ENCODE assay signal across 29 cellular contexts in genomic region chr20:58536289-58536688, GRCh38. TPM values are rescaled to one million over a fixed set of nuclear protein-coding genes. Genes with fewer than 3 reads are reported as not detected.
"Had no signal": no experiment of that assay in that cellular context is flagged by ENCODE, and none has a peak within 500 bp of the region (broad histone marks: within the 10 kb centered on the region; RNA-seq: fewer than 3 reads in every experiment).

No MANE protein-coding gene starts in this region.

- H3K9me3 ChIP-seq: pancreas, thyroid gland had no signal

- H3K4me1 Mint-ChIP-seq: naive thymus-derived CD4-positive, alpha-beta T cell; natural killer cell; nephron; neural progenitor cell; stimulated activated effector memory CD8-positive, alpha-beta T cell treated with anti-CD3 and anti-CD28 coated beads, Interleukin-12 subunit alpha, Interleukin-12 subunit beta, amount 100 ng/mL, for 72 hours; stimulated activated naive B cell treated with anti-CD40 and anti-IgM and Interleukin-4, amounts not matched to agents 10 μg/mL and 1 μg/mL and 100 μg/mL, for 72 hours had no signal

- ATAC-seq: naive thymus-derived CD4-positive, alpha-beta T cell; natural killer cell; pancreas; psoas muscle; right cardiac atrium; right lobe of liver; stimulated activated effector memory CD8-positive, alpha-beta T cell treated with anti-CD3 and anti-CD28 coated beads, Interleukin-12 subunit alpha, Interleukin-12 subunit beta, amount 100 ng/mL, for 72 hours; stimulated activated naive B cell treated with anti-CD40 and anti-IgM and Interleukin-4, amounts not matched to agents 10 μg/mL and 1 μg/mL and 100 μg/mL, for 72 hours; upper lobe of right lung had no signal

- H3K27ac Mint-ChIP-seq: natural killer cell; nephron; neural progenitor cell; progenitor cell of endocrine pancreas; stimulated activated effector memory CD8-positive, alpha-beta T cell treated with anti-CD3 and anti-CD28 coated beads, Interleukin-12 subunit alpha, Interleukin-12 subunit beta, amount 100 ng/mL, for 72 hours; stimulated activated naive B cell treated with anti-CD40 and anti-IgM and Interleukin-4, amounts not matched to agents 10 μg/mL and 1 μg/mL and 100 μg/mL, for 72 hours; stimulated activated naive CD8-positive, alpha-beta T cell treated with anti-CD3 and anti-CD28 coated beads, Interleukin-15, Interleukin-2, amounts not matched to agents 100 ng/mL and 50 ng/mL, for 24 hours had no signal

- H3K36me3 Mint-ChIP-seq: neural progenitor cell; stimulated activated effector memory CD8-positive, alpha-beta T cell treated with anti-CD3 and anti-CD28 coated beads, Interleukin-12 subunit alpha, Interleukin-12 subunit beta, amount 100 ng/mL, for 72 hours had no signal

- H3K27me3 ChIP-seq: neural progenitor cell, pancreas, right lobe of liver, thyroid gland, tibial nerve, upper lobe of right lung, uterus had no signal

- H3K27ac ChIP-seq: neural progenitor cell, pancreas, psoas muscle, right lobe of liver, skin epidermis, spleen, stomach, thoracic aorta, thyroid gland, tibial nerve, upper lobe of right lung, uterus had no signal

- H3K4me3 Mint-ChIP-seq: naive thymus-derived CD4-positive, alpha-beta T cell; natural killer cell; nephron; neural progenitor cell; stimulated activated effector memory CD8-positive, alpha-beta T cell treated with anti-CD3 and anti-CD28 coated beads, Interleukin-12 subunit alpha, Interleukin-12 subunit beta, amount 100 ng/mL, for 72 hours; stimulated activated naive B cell treated with anti-CD40 and anti-IgM and Interleukin-4, amounts not matched to agents 10 μg/mL and 1 μg/mL and 100 μg/mL, for 72 hours; stimulated activated naive CD8-positive, alpha-beta T cell treated with anti-CD3 and anti-CD28 coated beads, Interleukin-15, Interleukin-2, amounts not matched to agents 100 ng/mL and 50 ng/mL, for 24 hours had no signal

- H3K36me3 ChIP-seq: neural progenitor cell, pancreas, right lobe of liver, spleen, stomach, thoracic aorta, thyroid gland, tibial nerve, upper lobe of right lung, uterus had no signal

- DNase-seq: naive thymus-derived CD4-positive, alpha-beta T cell; natural killer cell; occipital lobe; pancreas; psoas muscle; right cardiac atrium; right lobe of liver; spleen; stimulated activated CD4-positive, alpha-beta T cell treated with anti-CD3 and anti-CD28 coated beads, Interleukin-12 subunit alpha, Interleukin-12 subunit beta, amount 100 ng/mL, for 4 hours; stimulated activated CD4-positive, alpha-beta T cell treated with anti-CD3 and anti-CD28 coated beads, Interleukin-1b, Interleukin-23, amount 100 ng/mL, for 48 hours; stimulated activated CD4-positive, alpha-beta T cell treated with anti-CD3 and anti-CD28 coated beads, Interleukin-4, amount 100 ng/mL, for 24 hours; stimulated activated naive B cell treated with anti-CD40 and anti-IgM and Interleukin-4, amounts not matched to agents 10 μg/mL and 1 μg/mL and 100 μg/mL, for 72 hours; stimulated activated naive CD4-positive, alpha-beta T cell treated with Interleukin-2 at 50 U/mL for 16 hours; stomach; thyroid gland; trophoblast cell; upper lobe of right lung; uterus had no signal

- H3K4me3 ChIP-seq: neural progenitor cell, pancreas, psoas muscle, right lobe of liver, skin epidermis, smooth muscle cell, spleen, stomach, thoracic aorta, thyroid gland, tibial nerve, upper lobe of right lung, uterus had no signal

- H3K4me1 ChIP-seq: neural progenitor cell, pancreas, psoas muscle, right lobe of liver, spleen, stomach, thyroid gland, tibial nerve, upper lobe of right lung, uterus had no signal

RNA-seq across cellular contexts. Expression of gene APCDD1L, which starts 21.1 kb away (rescaled TPM):
- total RNA-seq: naive thymus-derived CD4-positive, alpha-beta T cell; natural killer cell; occipital lobe; progenitor cell of endocrine pancreas; temporal lobe; upper lobe of right lung had no signal
- polyA plus RNA-seq: neural cell had no signal
